ENCODE assay signal across 1 cellular context in genomic region chr6:75409928-75410327, GRCh38.
TF ChIP-seq lines count a peak whose summit lies in the region.

No MANE protein-coding gene starts in this region.

TF ChIP-seq in HepG2, 621 proteins besides CTCF, POLR2A, EP300 and RAD21:
- TF ChIP-seq ZNF30 (CRISPR knock-in tag; IDR thresholded peaks at IDR 0.05): no peak
- no peak for TF ChIP-seq YEATS4 (CRISPR knock-in tag; IDR thresholded peaks at IDR 0.05; ENCODE audit: borderline replicate concordance)
- no peak for TF ChIP-seq ZNF850 (CRISPR knock-in tag; conservative IDR thresholded peaks at IDR 0.05)
- TF ChIP-seq HHEX (CRISPR knock-in tag; IDR thresholded peaks at IDR 0.05): no peak
- no peak for TF ChIP-seq KAT8 (CRISPR knock-in tag; IDR thresholded peaks at IDR 0.05)
- TF ChIP-seq NFATC3 (CRISPR knock-in tag; IDR thresholded peaks at IDR 0.05): no peak
- TF ChIP-seq TRAFD1 (CRISPR knock-in tag; IDR thresholded peaks at IDR 0.05; ENCODE audit: borderline replicate concordance): no peak
- no peak for TF ChIP-seq PCBP1 (IDR thresholded peaks at IDR 0.05; ENCODE audit: borderline replicate concordance, low read depth, low read length)
- no peak for TF ChIP-seq NAIF1 (CRISPR knock-in tag; IDR thresholded peaks at IDR 0.05; ENCODE audit: borderline replicate concordance)
- TF ChIP-seq ZBTB10 (CRISPR knock-in tag; IDR thresholded peaks at IDR 0.05; ENCODE audit: borderline replicate concordance): no peak
